In the genomic region with DNA sequence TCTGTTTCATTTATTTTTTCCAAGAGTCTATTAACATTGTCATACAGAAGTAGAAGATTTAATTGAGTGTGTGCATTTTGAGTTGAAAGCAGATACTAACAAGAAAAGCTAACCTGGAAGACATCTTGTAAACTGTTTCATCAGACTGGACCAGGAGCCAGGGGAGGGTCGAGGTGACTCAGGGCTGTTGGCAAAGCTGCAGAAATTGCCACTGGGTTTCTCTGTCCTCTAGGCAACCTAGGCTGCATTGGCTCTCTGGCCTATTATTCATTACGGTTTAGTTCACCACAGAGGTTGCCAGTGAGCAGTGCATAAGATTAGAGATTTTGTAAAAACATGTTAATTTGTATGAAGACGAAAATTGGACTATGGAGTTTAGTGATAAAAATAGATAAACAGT, we compare ENCODE assay signal across 21 cellular contexts. TPM values are rescaled to one million over a fixed set of nuclear protein-coding genes. Genes with fewer than 3 reads are reported as not detected.
A peak's percentile ranks its signal among the peaks of the same experiment; 100 is the strongest.
DNase-seq lines count a peak whose midpoint lies in the region; ATAC-seq, FAIRE-seq and TF ChIP-seq lines count a peak whose summit lies in the region.
"Had no signal": no experiment of that assay in that cellular context is flagged by ENCODE, and none has a peak within 500 bp of the region (broad histone marks: within the 10 kb centered on the region; RNA-seq: fewer than 3 reads in every experiment).

No MANE protein-coding gene starts in this region.

- POLR2A ChIA-PET in MCF 10A (lab: Yijun Ruan, JAX), result interaction anchor here (0.5 to 2.9 kb wide), 15 partner anchors 8 to 1296 kb away, joined by 3 to 27 read pairs (median 4); partner anchors contain the start of gene ETS2

- H3K27me3 Mint-ChIP-seq in MCF 10A (ENCODE audit: insufficient read depth, unreplicated experiment), result no peaks in the 10 kb centered on the region

- no peak overlapping the region for H3K4me3 ChIP-seq in breast epithelium
- no peak overlapping the region for H3K4me3 ChIP-seq in esophagus squamous epithelium
- no peak overlapping the region for H3K4me3 ChIP-seq in subcutaneous abdominal adipose tissue (ENCODE audit: low read depth in 1 of 5, low read length in 5 of 5)
- H3K4me3 ChIP-seq: GM23338, Peyer's patch had no signal

- no peak overlapping the region for H3K9ac ChIP-seq in subcutaneous abdominal adipose tissue (ENCODE audit: low read length in 5 of 5)

- TF ChIP-seq CTCF in MCF 10A (IDR thresholded peaks at IDR 0.05; ENCODE audit: unreplicated experiment) (no peak), breast epithelium (IDR thresholded peaks at IDR 0.05) (no peak), esophagus squamous epithelium (IDR thresholded peaks at IDR 0.05) (no peak)

- H3K36me3 ChIP-seq in breast epithelium, result no peaks in the 10 kb centered on the region
- no peaks in the 10 kb centered on the region for H3K36me3 ChIP-seq in esophagus squamous epithelium
- no peaks in the 10 kb centered on the region for H3K36me3 ChIP-seq in subcutaneous abdominal adipose tissue (ENCODE audit: control insufficient read depth in 5 of 5, insufficient read depth in 5 of 5, low read length in 5 of 5)
- H3K36me3 ChIP-seq: Peyer's patch had no signal

- no peaks in the 10 kb centered on the region for H3K36me3 Mint-ChIP-seq in MCF 10A (ENCODE audit: insufficient read depth, unreplicated experiment)
- H3K36me3 Mint-ChIP-seq: IgD-negative memory B cell had no signal

- no peak overlapping the region for H3K4me3 Mint-ChIP-seq in MCF 10A (ENCODE audit: unreplicated experiment)
- H3K4me3 Mint-ChIP-seq: activated T-cell treated with anti-CD3 and anti-CD28 coated beads, Interleukin-2, amount 50 U/mL, for 72 hours; GM23338; IgD-negative memory B cell; stimulated activated naive CD8-positive, alpha-beta T cell treated with anti-CD3 and anti-CD28 coated beads, Interleukin-15, Interleukin-2, amounts not matched to agents 100 ng/mL and 50 ng/mL, for 24 hours; T-helper 17 cell had no signal

- peaks cover 19% of the 10 kb centered on the region for H3K4me1 Mint-ChIP-seq in MCF 10A (ENCODE audit: insufficient read depth, unreplicated experiment)

- no peaks in the 10 kb centered on the region for H3K4me1 ChIP-seq in breast epithelium
- H3K4me1 ChIP-seq in esophagus squamous epithelium, result peaks cover 0 to 53% (median 17%) of the 10 kb centered on the region in 3 donors
- H3K4me1 ChIP-seq in subcutaneous abdominal adipose tissue (ENCODE audit: control insufficient read depth in 5 of 5, insufficient read depth in 5 of 5, low read length in 5 of 5), result peaks cover 0 to 57% (median 2%) of the 10 kb centered on the region in 5 donors
- H3K4me1 ChIP-seq: Peyer's patch had no signal

- intact Hi-C loops in MCF 10A (cut with micrococcal nuclease), result loop anchor here (5.0 kb wide), 1 partner anchor 33 kb away; no protein-coding TSS in a partner anchor
- intact Hi-C loops in breast epithelium (cut with DNase I; ENCODE audit: low total_unique reads), result no loop called here
- intact Hi-C loops in esophagus squamous epithelium (cut with DNase I), result no loop called here

- peak overlapping the region; percentile 30 for H3K27ac Mint-ChIP-seq in MCF 10A (ENCODE audit: low read depth, unreplicated experiment)
- H3K27ac Mint-ChIP-seq: activated T-cell treated with anti-CD3 and anti-CD28 coated beads, Interleukin-2, amount 50 U/mL, for 72 hours; GM23338; IgD-negative memory B cell; stimulated activated naive CD8-positive, alpha-beta T cell treated with anti-CD3 and anti-CD28 coated beads, Interleukin-15, Interleukin-2, amounts not matched to agents 100 ng/mL and 50 ng/mL, for 24 hours; T-helper 17 cell had no signal

- FAIRE-seq in GM19239 (lab: Jason Lieb, UNC), result no peak
- FAIRE-seq: small intestine had no signal

- H3K9me3 Mint-ChIP-seq in MCF 10A (ENCODE audit: unreplicated experiment), result no peaks in the 10 kb centered on the region
- H3K9me3 Mint-ChIP-seq: GM23338 had no signal

- DNase-seq in MCF 10A (ENCODE audit: unreplicated experiment) (peak; percentile 90), breast epithelium (ENCODE audit: low spot score in 2 of 2) (no peak), esophagus squamous epithelium (lab: John Stamatoyannopoulos, UW) (no peak), GM19239 (ENCODE audit: insufficient read length, low spot score) (no peak), NCI-H1092 treated with DMSO at 0.1 percent for 48 hours (lab: John Stamatoyannopoulos, UW) (no peak), left lobe of liver (ENCODE audit: low spot score) (no peak)
- DNase-seq: activated CD4-positive, alpha-beta T cell treated with anti-CD3 and anti-CD28 coated beads, Interleukin-2, amount 50 U/mL, for 48 hours; activated T-cell treated with anti-CD3 and anti-CD28 coated beads, Interleukin-2, amount 50 U/mL, for 72 hours; cortex of kidney; midbrain; NCI-H146; NCI-H524; Peyer's patch; small intestine; T-helper 17 cell had no signal

- H3K9me3 ChIP-seq in breast epithelium (no peaks in the 10 kb centered on the region), esophagus squamous epithelium (no peaks in the 10 kb centered on the region), subcutaneous abdominal adipose tissue (ENCODE audit: control insufficient read depth in 5 of 5, low read length in 5 of 5) (no peaks in the 10 kb centered on the region)
- H3K9me3 ChIP-seq: Peyer's patch had no signal

- H3K27me3 ChIP-seq in breast epithelium (peaks cover 0 to 4% of the 10 kb centered on the region in 2 donors), esophagus squamous epithelium (no peaks in the 10 kb centered on the region), subcutaneous abdominal adipose tissue (ENCODE audit: control insufficient read depth in 5 of 5, insufficient read depth in 4 of 5, low read length in 5 of 5) (peaks cover 0 to 10% (median 0%) of the 10 kb centered on the region in 5 donors)
- H3K27me3 ChIP-seq: Peyer's patch had no signal

- ATAC-seq in SK-N-SH treated with all-trans-retinoic acid at 6 μM for 48 hours (peak; percentile 86), left lobe of liver (no peak)
- ATAC-seq: activated T-cell treated with anti-CD3 and anti-CD28 coated beads, Interleukin-2, amount 50 U/mL, for 72 hours; GM23338; T-helper 17 cell had no signal

- H3K27ac ChIP-seq in breast epithelium (no peak overlapping the region), esophagus squamous epithelium (peak overlapping the region in 3 of 4 donors; percentile 44 to 73 (median 54)), subcutaneous abdominal adipose tissue (ENCODE audit: low read depth, low read length) (peak overlapping the region; percentile 57)
- H3K27ac ChIP-seq: Peyer's patch had no signal

- BruUV-seq in MCF 10A (replicated peaks; lab: Mats Ljungman, UMichigan), result no TSS peak

- CTCF ChIA-PET in MCF 10A (lab: Yijun Ruan, JAX), result interaction anchor here (0.6 to 1.0 kb wide), 3 partner anchors 13 to 82 kb away, joined by 3 to 5 read pairs (median 3); no protein-coding TSS in a partner anchor

- TF ChIP-seq POLR2A in breast epithelium (IDR thresholded peaks at IDR 0.05) (no peak), esophagus squamous epithelium (IDR thresholded peaks at IDR 0.05) (no peak)

- 27 to 31% methylated on average over 3 of the region's 3 CpGs for WGBS in esophagus squamous epithelium, 2 donors

TF ChIP-seq in SK-N-SH treated with all-trans-retinoic acid at 6 μM for 48 hours, 23 proteins besides CTCF, POLR2A, EP300 and RAD21:
- no peak for TF ChIP-seq ESRRG (CRISPR knock-in tag; IDR thresholded peaks at IDR 0.05)
- no peak for TF ChIP-seq ZFP3 (CRISPR knock-in tag; IDR thresholded peaks at IDR 0.05)
- no peak for TF ChIP-seq ZNF565 (CRISPR knock-in tag; conservative IDR thresholded peaks at IDR 0.05; ENCODE audit: low read depth)

RNA-seq across cellular contexts. Expression of gene ERG, which starts 27.5 kb away (rescaled TPM):
- total RNA-seq in MCF 10A (2022) (not detected in 2 replicates), breast epithelium (10 to 100 TPM; 12.2 to 21.0 (median 14.0) TPM), esophagus squamous epithelium (10 to 100 TPM in 1 of 4 donors, 1 to 10 TPM in 3; 2.5 to 10.9 (median 8.4) TPM), left lobe of liver (4.0 TPM)
- total RNA-seq: fibroblast of villous mesenchyme, T-helper 17 cell had no signal

Comparison
In these comparisons a context has a peak if more than half of its experiments do, and no peak if none do; other contexts are left out.
1. H3K27ac ChIP-seq: peak in esophagus squamous epithelium (3 of 4) and subcutaneous abdominal adipose tissue (single experiment); none in breast epithelium (0 of 2).